10 cellular contexts compared by ENCODE assay signal in the genomic region with DNA sequence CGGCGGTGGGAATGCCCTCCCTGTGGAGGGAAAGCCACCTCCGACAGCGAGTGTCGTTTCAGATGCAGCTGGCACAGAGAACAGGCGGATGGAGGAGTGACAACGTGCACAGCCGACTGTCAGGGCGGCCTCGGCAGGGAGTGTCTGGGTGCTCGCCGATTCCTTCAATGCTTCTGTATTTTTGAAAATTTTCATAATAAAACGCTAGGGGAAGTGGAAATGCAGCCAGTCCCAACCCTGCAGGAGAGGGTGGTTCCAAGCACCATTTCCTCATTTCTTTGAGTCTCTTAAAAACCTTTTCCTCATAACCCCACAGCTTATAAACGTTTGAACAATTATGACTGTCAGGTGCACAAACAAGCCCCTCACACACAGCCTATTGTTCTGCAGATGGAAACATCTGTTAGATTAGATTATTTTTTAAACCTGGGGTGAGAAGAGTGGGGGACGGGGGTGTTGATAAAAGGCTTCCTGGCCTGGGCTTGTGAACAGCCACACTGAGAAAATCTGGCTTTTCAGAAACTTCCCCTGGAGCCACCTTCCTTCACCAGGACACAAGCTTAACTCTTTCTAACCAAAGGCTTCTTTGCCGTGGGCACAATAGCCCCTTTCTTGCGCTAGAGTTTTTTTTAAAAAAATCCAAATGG.
DNase-seq lines count a peak whose midpoint lies in the region; ATAC-seq and TF ChIP-seq lines count a peak whose summit lies in the region.
"Had no signal": no experiment of that assay in that cellular context is flagged by ENCODE, and none has a peak within 500 bp of the region (broad histone marks: within the 10 kb centered on the region; RNA-seq: fewer than 3 reads in every experiment).

No MANE protein-coding gene starts in this region.

- peaks cover 14% of the 10 kb centered on the region for H3K27me3 ChIP-seq in foreskin keratinocyte
- H3K27me3 ChIP-seq: thyroid gland had no signal

- peaks cover 21% of the 10 kb centered on the region for H3K27me3 Mint-ChIP-seq in mesothelial cell of epicardium (ENCODE audit: low read depth)

- H3K36me3 Mint-ChIP-seq in mesothelial cell of epicardium: no peaks in the 10 kb centered on the region

- ATAC-seq in Right ventricle myocardium inferior (peak; percentile 55), foreskin keratinocyte (no peak), HG02763 (IDR thresholded peaks at IDR 0.05; ENCODE audit: unreplicated experiment) (no peak)

- intact Hi-C loops in Right ventricle myocardium inferior (cut with DNase I): no loop called here
- intact Hi-C loops in cardiac septum (cut with DNase I): loop anchor here (10.0 kb wide), 1 partner anchor 75 kb away; no protein-coding TSS in a partner anchor

- DNase-seq in Right ventricle myocardium inferior (ENCODE audit: missing footprints) (no peak), cardiac septum (ENCODE audit: low spot score) (no peak), coronary artery (ENCODE audit: low spot score) (no peak), mesothelial cell of epicardium (ENCODE audit: low spot score in 2 of 2, unreplicated experiment in 2 of 2) (no peak), foreskin keratinocyte (no peak), occipital lobe (lab: John Stamatoyannopoulos, UW) (no peak)
- DNase-seq in activated CD4-positive, alpha-beta T cell treated with anti-CD3 and anti-CD28 coated beads, Interleukin-2, amount 50 U/mL, for 1 hour: no peak
- DNase-seq: activated CD4-positive, alpha-beta memory T cell treated with anti-CD3 and anti-CD28 coated beads, Interleukin-2, amount 10 ng/mL, durations not matched to agents 7 days and 5 days; thyroid gland had no signal

- H3K4me3 ChIP-seq in coronary artery: peak overlapping the region; percentile 57
- H3K4me3 ChIP-seq: thyroid gland had no signal

- peaks cover 6% of the 10 kb centered on the region for H3K4me1 ChIP-seq in foreskin keratinocyte
- H3K4me1 ChIP-seq: thyroid gland had no signal

- TF ChIP-seq CTCF in coronary artery (IDR thresholded peaks at IDR 0.05): no peak
- no peak for TF ChIP-seq CTCF in mesothelial cell of epicardium (IDR thresholded peaks at IDR 0.05; ENCODE audit: unreplicated experiment)
- no peak for TF ChIP-seq CTCF in foreskin keratinocyte (conservative IDR thresholded peaks at IDR 0.05)

- no peak overlapping the region for H3K27ac Mint-ChIP-seq in mesothelial cell of epicardium
- H3K27ac Mint-ChIP-seq: activated CD4-positive, alpha-beta memory T cell treated with anti-CD3 and anti-CD28 coated beads, Interleukin-2, amount 10 ng/mL, durations not matched to agents 7 days and 5 days had no signal

- H3K27ac ChIP-seq in coronary artery (peak overlapping the region; percentile 7 to 70), foreskin keratinocyte (no peak overlapping the region)
- H3K27ac ChIP-seq: thyroid gland had no signal

- no peaks in the 10 kb centered on the region for H3K9me3 Mint-ChIP-seq in mesothelial cell of epicardium
- H3K9me3 Mint-ChIP-seq: activated CD4-positive, alpha-beta memory T cell treated with anti-CD3 and anti-CD28 coated beads, Interleukin-2, amount 10 ng/mL, durations not matched to agents 7 days and 5 days had no signal

- peak overlapping the region; percentile 13 for H3K4me3 Mint-ChIP-seq in mesothelial cell of epicardium
- H3K4me3 Mint-ChIP-seq: activated CD4-positive, alpha-beta memory T cell treated with anti-CD3 and anti-CD28 coated beads, Interleukin-2, amount 10 ng/mL, durations not matched to agents 7 days and 5 days had no signal

- H3K4me1 Mint-ChIP-seq in mesothelial cell of epicardium: peaks cover 8% of the 10 kb centered on the region
- H3K4me1 Mint-ChIP-seq: activated CD4-positive, alpha-beta memory T cell treated with anti-CD3 and anti-CD28 coated beads, Interleukin-2, amount 10 ng/mL, durations not matched to agents 7 days and 5 days had no signal
